13 cellular contexts compared by ENCODE assay signal in the genomic region with DNA sequence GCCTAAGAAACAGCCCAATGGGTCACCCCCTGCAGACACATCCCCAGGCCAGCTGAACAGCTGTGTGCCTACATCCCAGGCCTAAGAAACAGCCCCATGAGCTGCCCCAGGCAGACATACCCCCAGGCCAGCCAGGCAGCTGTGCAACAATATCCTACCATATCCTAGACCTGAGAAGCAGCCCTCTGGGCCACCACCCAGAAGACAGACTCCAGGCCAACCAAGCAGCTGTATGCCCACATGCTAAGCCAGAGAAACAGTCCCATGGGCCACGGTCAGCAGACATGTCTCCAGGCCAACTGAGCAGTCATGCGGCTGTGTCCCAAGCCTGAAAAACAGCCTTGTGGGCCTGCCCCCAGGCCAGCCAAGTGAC.
DNase-seq lines count a peak whose midpoint lies in the region; ATAC-seq and TF ChIP-seq lines count a peak whose summit lies in the region.
"Had no signal": no experiment of that assay in that cellular context is flagged by ENCODE, and none has a peak within 500 bp of the region (broad histone marks: within the 10 kb centered on the region; RNA-seq: fewer than 3 reads in every experiment).

No MANE protein-coding gene starts in this region.

- H3K27me3 ChIP-seq in left ventricle myocardium inferior (ENCODE audit: low read depth) (no peaks in the 10 kb centered on the region), SJCRH30 (no peaks in the 10 kb centered on the region), gastrocnemius medialis (no peaks in the 10 kb centered on the region)
- H3K27me3 ChIP-seq: BLaER1 treated with 17β-estradiol and CSF1 and Interleukin-3, amounts not matched to agents 10 nM and 100 nM had no signal

- intact Hi-C loops in Right ventricle myocardium superior (cut with DNase I) = no loop called here
- intact Hi-C loops in left ventricle myocardium inferior (cut with micrococcal nuclease) = no loop called here
- intact Hi-C loops in left ventricle myocardium superior (cut with micrococcal nuclease) = no loop called here
- intact Hi-C loops in gastrocnemius medialis (cut with DNase I; ENCODE audit: low total_unique reads) = no loop called here
- intact Hi-C loops in left colon (cut with DNase I, micrococcal nuclease) = no loop called here

- peaks cover 21% of the 10 kb centered on the region for H3K4me1 ChIP-seq in left ventricle myocardium inferior
- no peaks in the 10 kb centered on the region for H3K4me1 ChIP-seq in SJCRH30
- H3K4me1 ChIP-seq in gastrocnemius medialis = peaks cover 0 to 3% of the 10 kb centered on the region in 2 donors
- H3K4me1 ChIP-seq: HAP-1 had no signal

- H3K36me3 ChIP-seq in left ventricle myocardium inferior = peaks cover 45% of the 10 kb centered on the region
- H3K36me3 ChIP-seq in SJCRH30 = no peaks in the 10 kb centered on the region; the same call in 1 of the 2 replicates
- peaks cover 0 to 9% of the 10 kb centered on the region in 2 donors for H3K36me3 ChIP-seq in gastrocnemius medialis
- H3K36me3 ChIP-seq: HAP-1 had no signal

- in situ Hi-C loops in gastrocnemius medialis (cut with MboI; ENCODE audit: low sequenced_read_pairs in 4 of 4) = no loop called here

- TF ChIP-seq POLR2A in gastrocnemius medialis (IDR thresholded peaks at IDR 0.05) = no peak

- no peak for DNase-seq in Right ventricle myocardium superior
- no peak for DNase-seq in left ventricle myocardium inferior
- DNase-seq in SJCRH30 = peak; percentile 42 to 48
- no peak for DNase-seq in left ventricle myocardium superior
- DNase-seq in gastrocnemius medialis = peak in 1 of 2 donors; percentile 75
- DNase-seq in left colon = no peak
- DNase-seq in DMS153 (lab: John Stamatoyannopoulos, UW) = no peak
- no peak for DNase-seq in ureter (ENCODE audit: low spot score)
- DNase-seq: CD8-positive, alpha-beta T cell; DMS 273 treated with DMSO at 0.1 percent for 48 hours; GM23248 had no signal

- H3K4me3 ChIP-seq in left ventricle myocardium inferior (no peak overlapping the region), SJCRH30 (no peak overlapping the region), gastrocnemius medialis (no peak overlapping the region)
- H3K4me3 ChIP-seq: BLaER1 treated with 17β-estradiol and CSF1 and Interleukin-3, amounts not matched to agents 10 nM and 100 nM; GM23248; HAP-1 had no signal

- ATAC-seq in Right ventricle myocardium superior (ENCODE audit: poor library complexity) (peak; percentile 15), left ventricle myocardium superior (peak; percentile 30), gastrocnemius medialis (peak; percentile 40 to 81), left colon (no peak)
- ATAC-seq: CD8-positive, alpha-beta T cell had no signal

- H3K9me3 ChIP-seq in left ventricle myocardium inferior (replicated peaks) (peaks cover 43% of the 10 kb centered on the region), SJCRH30 (replicated peaks) (peaks cover 10% of the 10 kb centered on the region), gastrocnemius medialis (no peaks in the 10 kb centered on the region)
- H3K9me3 ChIP-seq: HAP-1 had no signal

- TF ChIP-seq CTCF in left ventricle myocardium inferior (IDR thresholded peaks at IDR 0.05; ENCODE audit: borderline replicate concordance) (no peak), gastrocnemius medialis (IDR thresholded peaks at IDR 0.05 in 4 of 5, conservative IDR thresholded peaks at IDR 0.05 in 1 of 5) (no peak)

- H3K27ac ChIP-seq in left ventricle myocardium inferior (replicated peaks) (no peak overlapping the region), SJCRH30 (no peak overlapping the region), gastrocnemius medialis (peak overlapping the region in 1 of 4 donors; percentile 42)
- H3K27ac ChIP-seq: BLaER1 treated with 17β-estradiol and CSF1 and Interleukin-3, amounts not matched to agents 10 nM and 100 nM; GM23248 had no signal

Comparison
In these comparisons a context has a peak if more than half of its experiments do, and no peak if none do; other contexts are left out.
1. DNase-seq: peak in SJCRH30 (2 of 2); none in Right ventricle myocardium superior (single experiment), left ventricle myocardium inferior (single experiment), left ventricle myocardium superior (single experiment), left colon (0 of 2), DMS153 (single experiment) and ureter (single experiment).